Comparison of ENCODE assay signal across 8 cellular contexts in the genomic region with DNA sequence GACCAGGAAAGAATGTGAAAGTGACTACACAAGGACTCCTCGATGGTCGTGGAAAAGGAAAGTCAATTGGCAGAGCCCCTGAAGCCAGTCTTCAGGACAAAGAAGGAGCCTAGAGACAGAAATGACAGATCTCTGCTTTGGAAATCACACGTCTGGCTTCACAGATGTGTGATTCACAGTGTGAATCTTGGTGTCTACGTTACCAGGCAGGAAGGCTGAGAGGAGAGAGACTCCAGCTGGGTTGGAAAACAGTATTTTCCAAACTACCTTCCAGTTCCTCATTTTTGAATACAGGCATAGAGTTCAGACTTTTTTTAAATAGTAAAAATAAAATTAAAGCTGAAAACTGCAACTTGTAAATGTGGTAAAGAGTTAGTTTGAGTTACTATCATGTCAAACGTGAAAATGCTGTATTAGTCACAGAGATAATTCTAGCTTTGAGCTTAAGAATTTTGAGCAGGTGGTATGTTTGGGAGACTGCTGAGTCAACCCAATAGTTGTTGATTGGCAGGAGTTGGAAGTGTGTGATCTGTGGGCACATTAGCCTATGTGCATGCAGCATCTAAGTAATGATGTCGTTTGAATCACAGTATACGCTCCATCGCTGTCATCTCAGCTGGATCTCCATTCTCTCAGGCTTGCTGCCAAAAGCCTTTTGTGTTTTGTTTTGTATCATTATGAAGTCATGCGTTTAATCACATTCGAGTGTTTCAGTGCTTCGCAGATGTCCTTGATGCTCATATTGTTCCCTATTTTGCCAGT. TPM values are rescaled to one million over a fixed set of nuclear protein-coding genes. Genes with fewer than 3 reads are reported as not detected.
DNase-seq lines count a peak whose midpoint lies in the region; ATAC-seq and TF ChIP-seq lines count a peak whose summit lies in the region.

No MANE protein-coding gene starts in this region.

- peak overlapping the region; percentile 41 for H3K27ac Mint-ChIP-seq in activated T-helper 1 cell treated with anti-CD3 and anti-CD28 coated beads, Interleukin-12 subunit alpha, Interleukin-12 subunit beta, Interleukin-2, Interleukin-4 antibody, amounts not matched to agents 30 ng/mL and 10 ng/mL and 1 ng/mL, durations not matched to agents 14 hours and 24 hours and 36 hours

- no peak for TF ChIP-seq CTCF in omental fat pad (IDR thresholded peaks at IDR 0.05)

- H3K4me3 Mint-ChIP-seq in activated T-helper 1 cell treated with anti-CD3 and anti-CD28 coated beads, Interleukin-12 subunit alpha, Interleukin-12 subunit beta, Interleukin-2, Interleukin-4 antibody, amounts not matched to agents 30 ng/mL and 10 ng/mL and 1 ng/mL, durations not matched to agents 14 hours and 24 hours and 36 hours: no peak overlapping the region

- peak; percentile 57 for ATAC-seq in omental fat pad (ENCODE audit: low FRiP score)

- peaks cover 4% of the 10 kb centered on the region for H3K9me3 Mint-ChIP-seq in activated T-helper 1 cell treated with anti-CD3 and anti-CD28 coated beads, Interleukin-12 subunit alpha, Interleukin-12 subunit beta, Interleukin-2, Interleukin-4 antibody, amounts not matched to agents 30 ng/mL and 10 ng/mL and 1 ng/mL, durations not matched to agents 14 hours and 24 hours and 36 hours

- intact Hi-C loops in activated T-helper 1 cell treated with anti-CD3 and anti-CD28 coated beads, Interleukin-12 subunit alpha, Interleukin-12 subunit beta, Interleukin-2, Interleukin-4 antibody, amounts not matched to agents 30 ng/mL and 10 ng/mL and 1 ng/mL, durations not matched to agents 14 hours and 24 hours and 36 hours (cut with micrococcal nuclease): loop anchor here (1.0 kb wide), 2 partner anchors 9 kb away; no protein-coding TSS in a partner anchor

- peaks cover 16% of the 10 kb centered on the region for H3K27me3 Mint-ChIP-seq in activated T-helper 1 cell treated with anti-CD3 and anti-CD28 coated beads, Interleukin-12 subunit alpha, Interleukin-12 subunit beta, Interleukin-2, Interleukin-4 antibody, amounts not matched to agents 30 ng/mL and 10 ng/mL and 1 ng/mL, durations not matched to agents 14 hours and 24 hours and 36 hours (ENCODE audit: insufficient read depth)

- peaks cover 27% of the 10 kb centered on the region for H3K36me3 Mint-ChIP-seq in activated T-helper 1 cell treated with anti-CD3 and anti-CD28 coated beads, Interleukin-12 subunit alpha, Interleukin-12 subunit beta, Interleukin-2, Interleukin-4 antibody, amounts not matched to agents 30 ng/mL and 10 ng/mL and 1 ng/mL, durations not matched to agents 14 hours and 24 hours and 36 hours (ENCODE audit: low read depth)

- in situ Hi-C loops in KBM-7 (cut with MboI; ENCODE audit: low pct_unique_long_range_greater_than_20kb, low sequenced_read_pairs): no loop called here

- H3K4me1 Mint-ChIP-seq in activated T-helper 1 cell treated with anti-CD3 and anti-CD28 coated beads, Interleukin-12 subunit alpha, Interleukin-12 subunit beta, Interleukin-2, Interleukin-4 antibody, amounts not matched to agents 30 ng/mL and 10 ng/mL and 1 ng/mL, durations not matched to agents 14 hours and 24 hours and 36 hours (ENCODE audit: low read depth): peaks cover 79% of the 10 kb centered on the region

- peak; percentile 37 for DNase-seq in activated naive CD4-positive, alpha-beta T cell treated with Interleukin-2 at 50 U/mL for 16 hours
- DNase-seq in activated naive CD4-positive, alpha-beta T cell treated with anti-CD3 and anti-CD28 coated beads, Interleukin-2, amount 50 U/mL, for 16 hours: no peak
- DNase-seq in KBM-7: peak; percentile 34
- DNase-seq in activated T-helper 1 cell treated with anti-CD3 and anti-CD28 coated beads, Interleukin-12 subunit alpha, Interleukin-12 subunit beta, Interleukin-2, Interleukin-4 antibody, amounts not matched to agents 30 ng/mL and 10 ng/mL and 1 ng/mL, durations not matched to agents 14 hours and 24 hours and 36 hours (ENCODE audit: low spot score): no peak
- DNase-seq in omental fat pad (ENCODE audit: low spot score): no peak
- DNase-seq in foreskin melanocyte: no peak
- DNase-seq in GM03348 (ENCODE audit: low spot score): no peak
- no peak for DNase-seq in HuH-7.5 (ENCODE audit: low spot score)

RNA-seq across cellular contexts. Expression of a gene that starts 6.0 kb away (rescaled TPM):
- total RNA-seq in activated T-helper 1 cell treated with anti-CD3 and anti-CD28 coated beads, Interleukin-12 subunit alpha, Interleukin-12 subunit beta, Interleukin-2, Interleukin-4 antibody, amounts not matched to agents 30 ng/mL and 10 ng/mL and 1 ng/mL, durations not matched to agents 14 hours and 24 hours and 36 hours: 20.6 and 21.0 TPM in 2 replicates
- total RNA-seq in omental fat pad: 1 to 10 TPM; 1.3 to 5.4 (median 4.1) TPM

RNA-seq across cellular contexts. Expression of a gene that starts 10.8 kb away (rescaled TPM):
- total RNA-seq in activated T-helper 1 cell treated with anti-CD3 and anti-CD28 coated beads, Interleukin-12 subunit alpha, Interleukin-12 subunit beta, Interleukin-2, Interleukin-4 antibody, amounts not matched to agents 30 ng/mL and 10 ng/mL and 1 ng/mL, durations not matched to agents 14 hours and 24 hours and 36 hours: 5.8 TPM in 2 replicates
- total RNA-seq in omental fat pad: 1 to 10 TPM in 2 of 4 donors, under 1 TPM in 2; 0.16 to 5.2 (median 0.78) TPM

RNA-seq across cellular contexts. Expression of a gene that starts 47.1 kb away (rescaled TPM):
- total RNA-seq in activated T-helper 1 cell treated with anti-CD3 and anti-CD28 coated beads, Interleukin-12 subunit alpha, Interleukin-12 subunit beta, Interleukin-2, Interleukin-4 antibody, amounts not matched to agents 30 ng/mL and 10 ng/mL and 1 ng/mL, durations not matched to agents 14 hours and 24 hours and 36 hours: 2.2 and 3.9 TPM in 2 replicates
- 10 to 100 TPM in 3 of 4 donors, 1 to 10 TPM in 1; 6.8 to 17.8 (median 12.8) TPM for total RNA-seq in omental fat pad

Comparison
In these comparisons a context has a peak if more than half of its experiments do, and no peak if none do; other contexts are left out.
1. DNase-seq: peak in activated naive CD4-positive, alpha-beta T cell treated with Interleukin-2 at 50 U/mL for 16 hours (single experiment) and KBM-7 (single experiment); none in activated naive CD4-positive, alpha-beta T cell treated with anti-CD3 and anti-CD28 coated beads, Interleukin-2, amount 50 U/mL, for 16 hours (single experiment), activated T-helper 1 cell treated with anti-CD3 and anti-CD28 coated beads, Interleukin-12 subunit alpha, Interleukin-12 subunit beta, Interleukin-2, Interleukin-4 antibody, amounts not matched to agents 30 ng/mL and 10 ng/mL and 1 ng/mL, durations not matched to agents 14 hours and 24 hours and 36 hours (single experiment), omental fat pad (single experiment), foreskin melanocyte (single experiment), GM03348 (single experiment) and HuH-7.5 (single experiment).